ENCODE assay signal across 23 cellular contexts in genomic region chr4:94158883-94159282, GRCh38.
"Had no signal": no experiment of that assay in that cellular context is flagged by ENCODE, and none has a peak within 500 bp of the region (broad histone marks: within the 10 kb centered on the region; RNA-seq: fewer than 3 reads in every experiment).

No MANE protein-coding gene starts in this region.

- H3K4me2 ChIP-seq: hepatocyte had no signal

- H3K27ac Mint-ChIP-seq: immature natural killer cell had no signal

- H3K36me3 Mint-ChIP-seq: immature natural killer cell had no signal

- H3K9me3 ChIP-seq: lower lobe of right lung had no signal

- H3K79me2 ChIP-seq: hepatocyte had no signal

- H3K4me3 ChIP-seq: coronary artery, dorsolateral prefrontal cortex, gastroesophageal sphincter, heart left ventricle, hepatocyte, lower lobe of right lung had no signal

- ATAC-seq: esophagus mucosa, foreskin keratinocyte, gastroesophageal sphincter, heart left ventricle, left colon, left lobe of liver, left ventricle myocardium superior, lower lobe of right lung had no signal

- H3K27ac ChIP-seq: coronary artery, dorsolateral prefrontal cortex, epithelial cell of prostate, foreskin keratinocyte, gastroesophageal sphincter, heart left ventricle, hepatocyte, lower lobe of right lung had no signal

- DNase-seq: dermis blood vessel endothelial cell; dorsolateral prefrontal cortex; effector CD4-positive, alpha-beta T cell; effector memory CD4-positive, alpha-beta T cell; erythroblast; foreskin keratinocyte; heart left ventricle; hypothalamus; immature natural killer cell; islet precursor cell; kidney; kidney glomerular epithelial cell; left colon; left ventricle myocardium superior; lower lobe of right lung; mesenchymal stem cell; midbrain had no signal

- H3K4me1 Mint-ChIP-seq: immature natural killer cell had no signal

- H3K27me3 ChIP-seq: dorsolateral prefrontal cortex, foreskin keratinocyte, gastroesophageal sphincter, heart left ventricle, hepatocyte had no signal

- H3K4me3 Mint-ChIP-seq: immature natural killer cell had no signal

- H2AFZ ChIP-seq: hepatocyte had no signal

- H3K36me3 ChIP-seq: gastroesophageal sphincter, heart left ventricle, lower lobe of right lung had no signal

- H3K4me1 ChIP-seq: foreskin keratinocyte, gastroesophageal sphincter, heart left ventricle, lower lobe of right lung had no signal
